Comparison of ENCODE assay signal across 9 cellular contexts in the genomic region with DNA sequence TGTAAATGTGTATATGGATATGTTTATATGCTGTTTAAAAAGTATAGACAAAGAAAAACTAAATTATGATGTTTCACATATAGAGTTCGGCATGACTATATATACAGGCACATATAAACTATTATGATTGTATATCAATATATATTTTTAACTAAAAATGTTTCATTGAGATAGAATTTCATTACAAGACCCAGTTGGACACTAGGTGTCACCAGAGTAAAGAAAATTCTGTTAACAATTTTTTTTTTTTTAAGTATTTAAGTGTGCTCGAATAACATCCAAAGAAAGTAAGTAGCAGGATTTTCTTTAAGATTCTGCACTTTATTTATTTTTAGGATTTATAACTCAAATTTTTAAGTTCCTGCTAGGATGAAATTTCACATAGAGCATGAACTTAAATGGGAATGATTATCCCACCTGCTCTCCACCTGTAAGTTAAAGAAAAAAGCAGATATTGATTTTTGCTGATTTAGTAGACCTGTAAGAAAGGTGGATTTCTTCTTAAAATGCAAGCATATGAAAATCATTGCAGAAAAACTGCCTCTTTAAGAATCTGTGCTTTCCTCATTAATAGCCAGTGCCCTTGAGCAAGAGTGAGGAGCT.
DNase-seq lines count a peak whose midpoint lies in the region; ATAC-seq and TF ChIP-seq lines count a peak whose summit lies in the region.
"Had no signal": no experiment of that assay in that cellular context is flagged by ENCODE, and none has a peak within 500 bp of the region (broad histone marks: within the 10 kb centered on the region; RNA-seq: fewer than 3 reads in every experiment).

No MANE protein-coding gene starts in this region.

- H3K27me3 ChIP-seq in Karpas-422 (ENCODE audit: low read length) (no peaks in the 10 kb centered on the region), left lung (no peaks in the 10 kb centered on the region)

- H3K4me3 ChIP-seq in Karpas-422 (ENCODE audit: low read length) (no peak overlapping the region), left lung (no peak overlapping the region)

- no peaks in the 10 kb centered on the region for H4K20me1 ChIP-seq in Karpas-422 (ENCODE audit: insufficient read depth, low read depth, low read length)

- no peaks in the 10 kb centered on the region for H3K36me3 ChIP-seq in Karpas-422 (ENCODE audit: insufficient read depth, low read length)
- H3K36me3 ChIP-seq in left lung: no peaks in the 10 kb centered on the region

- no peak overlapping the region for H3K4me3 Mint-ChIP-seq in WTC11
- no peak overlapping the region for H3K4me3 Mint-ChIP-seq in activated CD4-positive, alpha-beta memory T cell treated with anti-CD3 and anti-CD28 coated beads, Interleukin-2, amount 10 ng/mL, durations not matched to agents 7 days and 5 days
- no peak overlapping the region for H3K4me3 Mint-ChIP-seq in Calu3 (ENCODE audit: low read depth, unreplicated experiment)
- H3K4me3 Mint-ChIP-seq: stimulated activated naive CD8-positive, alpha-beta T cell treated with anti-CD3 and anti-CD28 coated beads, Interleukin-15, amount 100 ng/mL, for 72 hours had no signal

- POLR2A ChIA-PET in WTC11 (lab: Charles Lee): no interaction called here
- POLR2A ChIA-PET in activated CD4-positive, alpha-beta memory T cell treated with anti-CD3 and anti-CD28 coated beads, Interleukin-2, amount 10 ng/mL, durations not matched to agents 7 days and 5 days (lab: Charles Lee): no interaction called here

- no peak overlapping the region for H2AFZ ChIP-seq in Karpas-422 (ENCODE audit: low read length)

- H3K4me1 ChIP-seq in Karpas-422 (ENCODE audit: low read length) (no peaks in the 10 kb centered on the region), left lung (no peaks in the 10 kb centered on the region)

- H3K36me3 Mint-ChIP-seq in WTC11 (peaks cover 5% of the 10 kb centered on the region; the same call in 1 of the 2 replicates), Calu3 (ENCODE audit: insufficient read depth, unreplicated experiment) (no peaks in the 10 kb centered on the region)
- H3K36me3 Mint-ChIP-seq in activated CD4-positive, alpha-beta memory T cell treated with anti-CD3 and anti-CD28 coated beads, Interleukin-2, amount 10 ng/mL, durations not matched to agents 7 days and 5 days (ENCODE audit: low read depth): no peaks in the 10 kb centered on the region

- CTCF ChIA-PET in WTC11 (lab: Charles Lee): interaction anchor here (0.6 to 1.4 kb wide), 8 partner anchors 22 to 1022 kb away, joined by 3 to 5 read pairs (median 3); no protein-coding TSS in a partner anchor
- CTCF ChIA-PET in activated CD4-positive, alpha-beta memory T cell treated with anti-CD3 and anti-CD28 coated beads, Interleukin-2, amount 10 ng/mL, durations not matched to agents 7 days and 5 days (lab: Charles Lee): no interaction called here
- CTCF ChIA-PET in Calu3 (lab: Charles Lee): interaction anchor here (0.6 to 1.2 kb wide), 2 partner anchors 563 to 1383 kb away, joined by 3 read pairs; no protein-coding TSS in a partner anchor

- peaks cover 12% of the 10 kb centered on the region for H3K4me1 Mint-ChIP-seq in WTC11
- no peaks in the 10 kb centered on the region for H3K4me1 Mint-ChIP-seq in activated CD4-positive, alpha-beta memory T cell treated with anti-CD3 and anti-CD28 coated beads, Interleukin-2, amount 10 ng/mL, durations not matched to agents 7 days and 5 days
- H3K4me1 Mint-ChIP-seq in Calu3 (ENCODE audit: low read depth, unreplicated experiment): peaks cover 10% of the 10 kb centered on the region
- H3K4me1 Mint-ChIP-seq: stimulated activated naive CD8-positive, alpha-beta T cell treated with anti-CD3 and anti-CD28 coated beads, Interleukin-15, amount 100 ng/mL, for 72 hours had no signal

- H3K9me3 ChIP-seq in Karpas-422 (ENCODE audit: low read length): peaks cover 18% of the 10 kb centered on the region
- no peaks in the 10 kb centered on the region for H3K9me3 ChIP-seq in left lung

- no peaks in the 10 kb centered on the region for H3K79me2 ChIP-seq in Karpas-422 (ENCODE audit: low read length)

- H3K9me2 ChIP-seq in Karpas-422 (replicated peaks; ENCODE audit: insufficient read depth, low read length): no peaks in the 10 kb centered on the region

- BruUV-seq in Calu3 (replicated peaks; lab: Mats Ljungman, UMichigan): no TSS peak

- no peak overlapping the region for H3K9ac ChIP-seq in Karpas-422 (ENCODE audit: low read length)

- peak; percentile 78 for TF ChIP-seq CTCF in C4-2B (conservative IDR thresholded peaks at IDR 0.05)
- peak; percentile 21; the same call in 1 of the 2 replicates for TF ChIP-seq CTCF in WTC11 (IDR thresholded peaks at IDR 0.05)
- peak in 1 of 2 donors; percentile 32 for TF ChIP-seq CTCF in left lung (IDR thresholded peaks at IDR 0.05)
- TF ChIP-seq CTCF in Calu3 (IDR thresholded peaks at IDR 0.05; ENCODE audit: unreplicated experiment): no peak

- peaks cover 14% of the 10 kb centered on the region for H3K9me3 Mint-ChIP-seq in WTC11
- H3K9me3 Mint-ChIP-seq in activated CD4-positive, alpha-beta memory T cell treated with anti-CD3 and anti-CD28 coated beads, Interleukin-2, amount 10 ng/mL, durations not matched to agents 7 days and 5 days: peaks cover 14% of the 10 kb centered on the region
- no peaks in the 10 kb centered on the region for H3K9me3 Mint-ChIP-seq in Calu3 (ENCODE audit: low read depth, unreplicated experiment)
- H3K9me3 Mint-ChIP-seq: stimulated activated naive CD8-positive, alpha-beta T cell treated with anti-CD3 and anti-CD28 coated beads, Interleukin-15, amount 100 ng/mL, for 72 hours had no signal

- intact Hi-C loops in left lung (cut with DNase I) (no loop called here), Calu3 (cut with micrococcal nuclease; ENCODE audit: unreplicated experiment) (loop anchor here (1.0 to 10.0 kb wide), 6 partner anchors 158 to 1025 kb away; no protein-coding TSS in a partner anchor)

- H3K27ac Mint-ChIP-seq in WTC11: no peak overlapping the region
- no peak overlapping the region for H3K27ac Mint-ChIP-seq in activated CD4-positive, alpha-beta memory T cell treated with anti-CD3 and anti-CD28 coated beads, Interleukin-2, amount 10 ng/mL, durations not matched to agents 7 days and 5 days
- no peak overlapping the region for H3K27ac Mint-ChIP-seq in Calu3 (ENCODE audit: unreplicated experiment)
- H3K27ac Mint-ChIP-seq: stimulated activated naive CD8-positive, alpha-beta T cell treated with anti-CD3 and anti-CD28 coated beads, Interleukin-15, amount 100 ng/mL, for 72 hours had no signal

- H3K27ac ChIP-seq in C4-2B (no peak overlapping the region), Karpas-422 (ENCODE audit: low read length) (no peak overlapping the region), left lung (no peak overlapping the region)

- DNase-seq in Karpas-422 (peak; percentile 67), WTC11 (ENCODE audit: low spot score) (no peak), left lung (no peak), Calu3 (no peak), C1 segment of cervical spinal cord (lab: John Stamatoyannopoulos, UW) (no peak)
- DNase-seq in activated CD4-positive, alpha-beta memory T cell treated with anti-CD3 and anti-CD28 coated beads, Interleukin-2, amount 10 ng/mL, durations not matched to agents 7 days and 5 days: no peak
- DNase-seq: stimulated activated naive CD8-positive, alpha-beta T cell treated with anti-CD3 and anti-CD28 coated beads, Interleukin-15, amount 100 ng/mL, for 72 hours had no signal

- ATAC-seq in WTC11: no peak
- peak; percentile 51 for ATAC-seq in left lung
- ATAC-seq in GM21786 (IDR thresholded peaks at IDR 0.05; ENCODE audit: unreplicated experiment): no peak
- ATAC-seq: stimulated activated naive CD8-positive, alpha-beta T cell treated with anti-CD3 and anti-CD28 coated beads, Interleukin-15, amount 100 ng/mL, for 72 hours had no signal

- H3K4me2 ChIP-seq in Karpas-422 (ENCODE audit: low read depth, low read length, poor library complexity, severe bottlenecking): no peak overlapping the region

- H3K27me3 Mint-ChIP-seq in WTC11 (ENCODE audit: low read depth) (no peaks in the 10 kb centered on the region), Calu3 (ENCODE audit: unreplicated experiment) (no peaks in the 10 kb centered on the region)
- no peaks in the 10 kb centered on the region for H3K27me3 Mint-ChIP-seq in activated CD4-positive, alpha-beta memory T cell treated with anti-CD3 and anti-CD28 coated beads, Interleukin-2, amount 10 ng/mL, durations not matched to agents 7 days and 5 days
- H3K27me3 Mint-ChIP-seq: stimulated activated naive CD8-positive, alpha-beta T cell treated with anti-CD3 and anti-CD28 coated beads, Interleukin-15, amount 100 ng/mL, for 72 hours had no signal

TF ChIP-seq in WTC11, 78 proteins besides CTCF, POLR2A, EP300 and RAD21 (continues in another document):
- TF ChIP-seq, protein P1, sequence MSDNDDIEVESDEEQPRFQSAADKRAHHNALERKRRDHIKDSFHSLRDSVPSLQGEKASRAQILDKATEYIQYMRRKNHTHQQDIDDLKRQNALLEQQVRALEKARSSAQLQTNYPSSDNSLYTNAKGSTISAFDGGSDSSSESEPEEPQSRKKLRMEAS (CRISPR knock-in tag; IDR thresholded peaks at IDR 0.05): no peak
- TF ChIP-seq TP53 (CRISPR knock-in tag; IDR thresholded peaks at IDR 0.05) (no peak), MYBL2 (CRISPR knock-in tag; IDR thresholded peaks at IDR 0.05) (no peak)
- TF ChIP-seq, protein P2, sequence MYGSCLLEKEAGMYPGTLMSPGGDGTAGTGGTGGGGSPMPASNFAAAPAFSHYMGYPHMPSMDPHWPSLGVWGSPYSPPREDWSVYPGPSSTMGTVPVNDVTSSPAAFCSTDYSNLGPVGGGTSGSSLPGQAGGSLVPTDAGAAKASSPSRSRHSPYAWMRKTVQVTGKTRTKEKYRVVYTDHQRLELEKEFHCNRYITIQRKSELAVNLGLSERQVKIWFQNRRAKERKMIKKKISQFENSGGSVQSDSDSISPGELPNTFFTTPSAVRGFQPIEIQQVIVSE (CRISPR knock-in tag; IDR thresholded peaks at IDR 0.05; ENCODE audit: borderline replicate concordance): no peak
- TF ChIP-seq, protein P3, sequence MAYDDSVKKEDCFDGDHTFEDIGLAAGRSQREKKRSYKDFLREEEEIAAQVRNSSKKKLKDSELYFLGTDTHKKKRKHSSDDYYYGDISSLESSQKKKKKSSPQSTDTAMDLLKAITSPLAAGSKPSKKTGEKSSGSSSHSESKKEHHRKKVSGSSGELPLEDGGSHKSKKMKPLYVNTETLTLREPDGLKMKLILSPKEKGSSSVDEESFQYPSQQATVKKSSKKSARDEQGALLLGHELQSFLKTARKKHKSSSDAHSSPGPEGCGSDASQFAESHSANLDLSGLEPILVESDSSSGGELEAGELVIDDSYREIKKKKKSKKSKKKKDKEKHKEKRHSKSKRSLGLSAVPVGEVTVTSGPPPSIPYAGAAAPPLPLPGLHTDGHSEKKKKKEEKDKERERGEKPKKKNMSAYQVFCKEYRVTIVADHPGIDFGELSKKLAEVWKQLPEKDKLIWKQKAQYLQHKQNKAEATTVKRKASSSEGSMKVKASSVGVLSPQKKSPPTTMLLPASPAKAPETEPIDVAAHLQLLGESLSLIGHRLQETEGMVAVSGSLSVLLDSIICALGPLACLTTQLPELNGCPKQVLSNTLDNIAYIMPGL (CRISPR knock-in tag; IDR thresholded peaks at IDR 0.05): no peak
